8 cellular contexts compared by ENCODE assay signal in genomic region chr7:32727483-32728411, GRCh38.
DNase-seq lines count a peak whose midpoint lies in the region; ATAC-seq and TF ChIP-seq lines count a peak whose summit lies in the region.
"Not testable (repeated sequence)": the region's sequence is repeated elsewhere in the genome, so short reads cannot be mapped to it uniquely, and the experiment has no call there.

No MANE protein-coding gene starts in this region.

- ATAC-seq in activated naive CD8-positive, alpha-beta T cell treated with anti-CD3 and anti-CD28 coated beads, Interleukin-2, amount 10 ng/mL, durations not matched to agents 7 days and 5 days (ENCODE audit: low read depth) = peak; percentile 66
- peak; percentile 63 for ATAC-seq in thoracic aorta (ENCODE audit: insufficient number of reproducible peaks, low FRiP score, low read depth)

- not testable (repeated sequence) for H3K4me1 Mint-ChIP-seq in activated naive CD8-positive, alpha-beta T cell treated with anti-CD3 and anti-CD28 coated beads, Interleukin-2, amount 10 ng/mL, durations not matched to agents 7 days and 5 days; glutamatergic neuron (ENCODE audit: low read depth, unreplicated experiment)

- 4% methylated on average over 28 of the region's 66 CpGs for WGBS in SK-N-SH (ENCODE audit: low lambda C conversion rate)

- H3K79me2 ChIP-seq in SK-N-SH (ENCODE audit: insufficient read depth) = peaks cover 22% of the 10 kb centered on the region
- not testable (repeated sequence) for H3K79me2 ChIP-seq in neural cell (replicated peaks; ENCODE audit: insufficient read depth, low read length)

- TF ChIP-seq RAD21 in SK-N-SH (IDR thresholded peaks at IDR 0.05; ENCODE audit: low read length); neural cell (conservative IDR thresholded peaks at IDR 0.05): not testable (repeated sequence)

- peaks cover 16% of the 10 kb centered on the region for H3F3A ChIP-seq in SK-N-SH (replicated peaks; ENCODE audit: insufficient read depth)
- H3F3A ChIP-seq in neural cell (ENCODE audit: insufficient read depth, low read length, poor library complexity, severe bottlenecking) = not testable (repeated sequence)

- H3K36me3 ChIP-seq in SK-N-SH (replicated peaks in 1 of 2; ENCODE audit: control insufficient read depth in 1 of 2, insufficient read depth in 2 of 2, low read length in 1 of 2); neural cell (ENCODE audit: insufficient read depth, low read length); thoracic aorta: not testable (repeated sequence)

- POLR2A ChIA-PET in SK-N-SH (lab: Yijun Ruan, JAX) = interaction anchor here (0.6 kb wide), 1 partner anchor 361 kb away, joined by 3 read pairs; no protein-coding TSS in a partner anchor
- POLR2A ChIA-PET in activated naive CD8-positive, alpha-beta T cell treated with anti-CD3 and anti-CD28 coated beads, Interleukin-2, amount 10 ng/mL, durations not matched to agents 7 days and 5 days (lab: Charles Lee) = not testable (repeated sequence)

- TF ChIP-seq CTCF in GM12864 (IDR thresholded peaks at IDR 0.05; ENCODE audit: low read depth, low read length, missing control alignments); HFF-Myc (IDR thresholded peaks at IDR 0.05; ENCODE audit: low read depth, low read length, missing control alignments); SK-N-SH (IDR thresholded peaks at IDR 0.05); glutamatergic neuron (IDR thresholded peaks at IDR 0.05; ENCODE audit: partially characterized antibody, unreplicated experiment); neural cell (IDR thresholded peaks at IDR 0.05; ENCODE audit: poor library complexity, severe bottlenecking); thoracic aorta (IDR thresholded peaks at IDR 0.05): not testable (repeated sequence)

- peaks cover 18% of the 10 kb centered on the region for H3K27me3 Mint-ChIP-seq in activated naive CD8-positive, alpha-beta T cell treated with anti-CD3 and anti-CD28 coated beads, Interleukin-2, amount 10 ng/mL, durations not matched to agents 7 days and 5 days
- not testable (repeated sequence) for H3K27me3 Mint-ChIP-seq in glutamatergic neuron (ENCODE audit: unreplicated experiment)

- H3K9ac ChIP-seq in SK-N-SH (peak overlapping the region; percentile 87), neural cell (ENCODE audit: low read length) (peak overlapping the region; percentile 71)

- H3K9me3 Mint-ChIP-seq in activated naive CD8-positive, alpha-beta T cell treated with anti-CD3 and anti-CD28 coated beads, Interleukin-2, amount 10 ng/mL, durations not matched to agents 7 days and 5 days; glutamatergic neuron (ENCODE audit: unreplicated experiment): not testable (repeated sequence)

- peak overlapping the region; percentile 97 for H2AFZ ChIP-seq in SK-N-SH (ENCODE audit: low read depth)
- not testable (repeated sequence) for H2AFZ ChIP-seq in neural cell (ENCODE audit: low read depth, low read length)

- H3K27me3 ChIP-seq in SK-N-SH (ENCODE audit: insufficient read depth); neural cell (ENCODE audit: insufficient read depth, low read depth, low read length); thoracic aorta (replicated peaks; ENCODE audit: insufficient read depth): not testable (repeated sequence)

- not testable (repeated sequence) for H3K4me1 ChIP-seq in SK-N-SH (ENCODE audit: control insufficient read depth in 1 of 2, insufficient read depth in 2 of 2, low read depth in 1 of 2, low read length in 1 of 2); thoracic aorta (ENCODE audit: control insufficient read depth in 1 of 2, low read depth in 2 of 2)

- DNase-seq in GM12864 (ENCODE audit: low read depth); HFF-Myc (ENCODE audit: extremely low read depth, low read depth); thoracic aorta (ENCODE audit: low spot score): not testable (repeated sequence)
- peak; percentile 59 for DNase-seq in LoVo (ENCODE audit: low spot score)
- peak; percentile 80 for DNase-seq in SK-N-SH
- DNase-seq in activated naive CD8-positive, alpha-beta T cell treated with anti-CD3 and anti-CD28 coated beads, Interleukin-2, amount 10 ng/mL, durations not matched to agents 7 days and 5 days = peak; percentile 73
- peak; percentile 59 for DNase-seq in glutamatergic neuron

- H3K27ac Mint-ChIP-seq in activated naive CD8-positive, alpha-beta T cell treated with anti-CD3 and anti-CD28 coated beads, Interleukin-2, amount 10 ng/mL, durations not matched to agents 7 days and 5 days; glutamatergic neuron (ENCODE audit: unreplicated experiment): not testable (repeated sequence)

- peak overlapping the region; percentile 70 to 87 for H3K27ac ChIP-seq in SK-N-SH (ENCODE audit: low read depth in 2 of 2, low read length in 1 of 2)
- H3K27ac ChIP-seq in neural cell (ENCODE audit: low read length) = peak overlapping the region; percentile 34
- H3K27ac ChIP-seq in thoracic aorta = peak overlapping the region; percentile 84 to 87

- CTCF ChIA-PET in SK-N-SH (lab: Yijun Ruan, JAX) = interaction anchor here (0.6 to 1.7 kb wide), 2 partner anchors 9 to 380 kb away, joined by 3 to 4 read pairs; no protein-coding TSS in a partner anchor

- H3K4me2 ChIP-seq in SK-N-SH (peak overlapping the region; percentile 88), neural cell (ENCODE audit: low read length) (peak overlapping the region; percentile 26)

- H4K20me1 ChIP-seq in SK-N-SH (ENCODE audit: insufficient read depth); neural cell (ENCODE audit: insufficient read depth): not testable (repeated sequence)

- H3K9me2 ChIP-seq in SK-N-SH; neural cell (ENCODE audit: insufficient read depth, low read length): not testable (repeated sequence)

- not testable (repeated sequence) for H3K9me3 ChIP-seq in SK-N-SH; neural cell (ENCODE audit: low read length); thoracic aorta

- peak overlapping the region; percentile 56 for H3K4me3 ChIP-seq in GM12864 (ENCODE audit: low read depth, low read length)
- H3K4me3 ChIP-seq in HFF-Myc (replicated peaks; ENCODE audit: low read depth, low read length) = peak overlapping the region; percentile 56
- H3K4me3 ChIP-seq in SK-N-SH (ENCODE audit: low read depth in 2 of 2, low read length in 1 of 2) = peak overlapping the region; percentile 83 to 84
- H3K4me3 ChIP-seq in neural cell (ENCODE audit: low read length) = peak overlapping the region; percentile 70
- H3K4me3 ChIP-seq in thoracic aorta = peak overlapping the region; percentile 90

- not testable (repeated sequence) for H3K36me3 Mint-ChIP-seq in activated naive CD8-positive, alpha-beta T cell treated with anti-CD3 and anti-CD28 coated beads, Interleukin-2, amount 10 ng/mL, durations not matched to agents 7 days and 5 days; glutamatergic neuron (ENCODE audit: unreplicated experiment)

- H3K4me3 Mint-ChIP-seq in activated naive CD8-positive, alpha-beta T cell treated with anti-CD3 and anti-CD28 coated beads, Interleukin-2, amount 10 ng/mL, durations not matched to agents 7 days and 5 days = peak overlapping the region; percentile 80
- H3K4me3 Mint-ChIP-seq in glutamatergic neuron (ENCODE audit: unreplicated experiment) = peak overlapping the region; percentile 91

- TF ChIP-seq EP300 in SK-N-SH (IDR thresholded peaks at IDR 0.05; ENCODE audit: borderline replicate concordance in 1 of 2, low read depth in 1 of 2, low read length in 1 of 2) = peak in 1 of 2 experiments; percentile 25; a peak in 1 of 4 replicates
- not testable (repeated sequence) for TF ChIP-seq EP300 in neural cell (conservative IDR thresholded peaks at IDR 0.05; ENCODE audit: poor library complexity, severe bottlenecking)

TF ChIP-seq in SK-N-SH, 30 proteins besides CTCF, POLR2A, EP300 and RAD21 (continues in another document):
- TF ChIP-seq FOXM1 (IDR thresholded peaks at IDR 0.05; ENCODE audit: low read depth) = peak; percentile 17; the same call in 1 of the 2 replicates
- TF ChIP-seq YY1 (IDR thresholded peaks at IDR 0.05; ENCODE audit: low read depth) = peak; percentile 47; the same call in 1 of the 2 replicates

TF ChIP-seq in neural cell, 6 proteins besides CTCF, POLR2A, EP300 and RAD21:
- TF ChIP-seq MXI1 (conservative IDR thresholded peaks at IDR 0.05; ENCODE audit: poor library complexity, severe bottlenecking) (peak; percentile 15), POLR2AphosphoS5 (IDR thresholded peaks at IDR 0.05) (peak; percentile 56)
TF ChIP-seq in neural cell: peak in this region for 2; not testable (repeated sequence) for 4.

Comparison
In these comparisons a context has a peak if more than half of its experiments do, and no peak if none do; other contexts are left out.
1. H3K27ac ChIP-seq: peak in every context shown above with its lines; median percentile 86 in thoracic aorta; 78 in SK-N-SH; 34 in neural cell.